ENCODE assay signal across 14 cellular contexts in the genomic region with DNA sequence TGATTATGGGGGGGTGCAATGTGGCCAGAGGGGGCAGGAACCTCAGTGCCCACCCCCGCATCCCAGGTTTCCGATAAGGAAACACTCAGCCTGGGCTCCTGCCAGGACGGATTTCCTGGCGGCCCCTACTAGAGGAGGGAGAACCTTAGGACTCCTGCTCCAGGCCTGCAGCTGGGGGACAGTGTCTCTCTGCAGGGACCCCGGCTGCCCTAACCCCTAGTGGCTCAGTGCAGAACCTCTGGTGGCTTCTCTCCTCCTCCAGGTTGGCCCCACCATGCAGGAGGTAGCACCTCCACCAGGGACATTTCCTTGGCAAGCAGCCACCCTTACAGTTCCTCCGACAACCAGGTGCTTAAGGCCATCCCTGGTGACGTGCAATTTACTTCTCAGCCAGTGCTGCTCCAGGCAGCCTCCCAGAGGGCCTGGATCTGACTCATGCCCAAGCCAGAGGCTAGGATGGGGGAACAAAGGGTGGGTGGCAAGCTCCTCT. TPM values are rescaled to one million over a fixed set of nuclear protein-coding genes. Genes with fewer than 3 reads are reported as not detected.
A peak's percentile ranks its signal among the peaks of the same experiment; 100 is the strongest.
DNase-seq lines count a peak whose midpoint lies in the region; ATAC-seq and TF ChIP-seq lines count a peak whose summit lies in the region.
"Had no signal": no experiment of that assay in that cellular context is flagged by ENCODE, and none has a peak within 500 bp of the region (broad histone marks: within the 10 kb centered on the region; RNA-seq: fewer than 3 reads in every experiment).

No MANE protein-coding gene starts in this region.

- CTCF ChIA-PET in HEK293T (lab: Yijun Ruan, JAX), result no interaction called here

- no peak overlapping the region for H3K27ac Mint-ChIP-seq in immature natural killer cell
- H3K27ac Mint-ChIP-seq: activated naive CD8-positive, alpha-beta T cell treated with anti-CD3 and anti-CD28 coated beads, Interleukin-2, amount 50 U/mL, for 24 hours had no signal

- H4K20me1 ChIP-seq in DOHH2 (ENCODE audit: control insufficient read depth, insufficient read depth, low read depth, low read length), result peaks cover 17% of the 10 kb centered on the region

- H3K4me2 ChIP-seq in DOHH2 (ENCODE audit: low read length), result no peak overlapping the region

- no peaks in the 10 kb centered on the region for H3K27me3 ChIP-seq in DOHH2 (ENCODE audit: control insufficient read depth, low read length)
- no peaks in the 10 kb centered on the region for H3K27me3 ChIP-seq in body of pancreas
- no peaks in the 10 kb centered on the region for H3K27me3 ChIP-seq in upper lobe of right lung
- H3K27me3 ChIP-seq: upper lobe of left lung had no signal

- DNase-seq in NCI-H1436 (lab: John Stamatoyannopoulos, UW), result peak; percentile 95
- peak in 3 of 4 donors; percentile 50 to 58 (median 52) for DNase-seq in body of pancreas
- no peak for DNase-seq in mucosa of descending colon
- DNase-seq in upper lobe of right lung, result no peak
- no peak for DNase-seq in immature natural killer cell
- no peak for DNase-seq in HEK293T (ENCODE audit: extremely low spot score)
- DNase-seq: activated naive CD8-positive, alpha-beta T cell treated with anti-CD3 and anti-CD28 coated beads, Interleukin-2, amount 50 U/mL, for 24 hours; DND-41; Kasumi-1; stimulated activated CD4-positive, alpha-beta T cell treated with anti-CD3 and anti-CD28 coated beads, Interleukin-2, amount 100 ng/mL, for 48 hours; upper lobe of left lung had no signal

- no peaks in the 10 kb centered on the region for H3K9me3 Mint-ChIP-seq in immature natural killer cell
- H3K9me3 Mint-ChIP-seq: activated naive CD8-positive, alpha-beta T cell treated with anti-CD3 and anti-CD28 coated beads, Interleukin-2, amount 50 U/mL, for 24 hours had no signal

- H3F3A ChIP-seq in DOHH2 (ENCODE audit: control insufficient read depth, insufficient read depth), result peaks cover 44% of the 10 kb centered on the region

- POLR2A ChIA-PET in HEK293T (lab: Yijun Ruan, JAX), result no interaction called here

- H3K36me3 Mint-ChIP-seq in immature natural killer cell, result no peaks in the 10 kb centered on the region

- H3K9me3 ChIP-seq in DOHH2 (ENCODE audit: control insufficient read depth, insufficient read depth, low read length), result no peaks in the 10 kb centered on the region
- H3K9me3 ChIP-seq in body of pancreas, result no peaks in the 10 kb centered on the region
- H3K9me3 ChIP-seq in mucosa of descending colon, result no peaks in the 10 kb centered on the region
- no peaks in the 10 kb centered on the region for H3K9me3 ChIP-seq in upper lobe of right lung
- H3K9me3 ChIP-seq: upper lobe of left lung had no signal

- H3K36me3 ChIP-seq in DOHH2 (ENCODE audit: control insufficient read depth, low read length) (peaks cover 91% of the 10 kb centered on the region), body of pancreas (replicated peaks in 1 of 2; ENCODE audit: insufficient read depth in 1 of 2, low read depth in 2 of 2) (no peaks in the 10 kb centered on the region), mucosa of descending colon (ENCODE audit: low read depth) (no peaks in the 10 kb centered on the region), upper lobe of right lung (no peaks in the 10 kb centered on the region)

- H3K27me3 Mint-ChIP-seq in immature natural killer cell (ENCODE audit: low read depth in 3 of 3), result peaks cover 0 to 4% (median 2%) of the 10 kb centered on the region in 3 donors

- ATAC-seq in body of pancreas (peak; percentile 49), mucosa of descending colon (peak; percentile 57), HG02884 (IDR thresholded peaks at IDR 0.05; ENCODE audit: unreplicated experiment) (no peak), upper lobe of right lung (no peak)
- ATAC-seq: activated naive CD8-positive, alpha-beta T cell treated with anti-CD3 and anti-CD28 coated beads, Interleukin-2, amount 50 U/mL, for 24 hours had no signal

- H3K4me1 Mint-ChIP-seq in immature natural killer cell, result no peaks in the 10 kb centered on the region
- H3K4me1 Mint-ChIP-seq: activated naive CD8-positive, alpha-beta T cell treated with anti-CD3 and anti-CD28 coated beads, Interleukin-2, amount 50 U/mL, for 24 hours had no signal

- no peaks in the 10 kb centered on the region for H3K9me2 ChIP-seq in DOHH2 (replicated peaks; ENCODE audit: control insufficient read depth, low read length)

- H3K79me2 ChIP-seq in DOHH2 (ENCODE audit: control insufficient read depth, low read length), result peaks cover 46% of the 10 kb centered on the region

- TF ChIP-seq POLR2A in body of pancreas (IDR thresholded peaks at IDR 0.05), result no peak

- intact Hi-C loops in body of pancreas (cut with DNase I), result no loop called here
- intact Hi-C loops in mucosa of descending colon (cut with DNase I, micrococcal nuclease), result no loop called here
- intact Hi-C loops in upper lobe of right lung (cut with DNase I), result no loop called here

- H3K4me1 ChIP-seq in DOHH2 (ENCODE audit: control insufficient read depth, low read length) (peaks cover 46% of the 10 kb centered on the region), body of pancreas (no peaks in the 10 kb centered on the region), mucosa of descending colon (ENCODE audit: low read depth) (no peaks in the 10 kb centered on the region), upper lobe of right lung (peaks cover 7% of the 10 kb centered on the region)

- peak overlapping the region; percentile 0; the same call in 1 of the 2 replicates for H3K27ac ChIP-seq in DOHH2 (ENCODE audit: low read depth, low read length)
- H3K27ac ChIP-seq in body of pancreas, result peak overlapping the region in 2 of 4 donors; percentile 30
- H3K27ac ChIP-seq in upper lobe of right lung, result no peak overlapping the region

- WGBS in body of pancreas, 2 donors, result 66% methylated on average over 7 of the region's 7 CpGs; no CpG with 5 or more reads in 1 of the 2 donors

- TF ChIP-seq CTCF in DOHH2 (IDR thresholded peaks at IDR 0.05; ENCODE audit: low read depth, low read length, poor library complexity, severe bottlenecking), result peak; percentile 19
- TF ChIP-seq CTCF in body of pancreas (IDR thresholded peaks at IDR 0.05), result peak in 2 of 7 experiments; percentile 3 to 15
- TF ChIP-seq CTCF in mucosa of descending colon (IDR thresholded peaks at IDR 0.05), result no peak
- no peak for TF ChIP-seq CTCF in upper lobe of right lung (IDR thresholded peaks at IDR 0.05)

- no peak overlapping the region for H3K4me3 Mint-ChIP-seq in immature natural killer cell
- H3K4me3 Mint-ChIP-seq: activated naive CD8-positive, alpha-beta T cell treated with anti-CD3 and anti-CD28 coated beads, Interleukin-2, amount 50 U/mL, for 24 hours had no signal

- H3K4me3 ChIP-seq in DOHH2 (ENCODE audit: low read length) (no peak overlapping the region), body of pancreas (no peak overlapping the region), mucosa of descending colon (no peak overlapping the region), upper lobe of right lung (no peak overlapping the region)
- H3K4me3 ChIP-seq: upper lobe of left lung had no signal

TF ChIP-seq in HEK293T, 16 proteins besides CTCF, POLR2A, EP300 and RAD21:
- no peak for TF ChIP-seq NFRKB (IDR thresholded peaks at IDR 0.05)
- no peak for TF ChIP-seq SP1 (IDR thresholded peaks at IDR 0.05)
- no peak for TF ChIP-seq FOXA1 (IDR thresholded peaks at IDR 0.05)
- no peak for TF ChIP-seq CTBP1 (IDR thresholded peaks at IDR 0.05; ENCODE audit: borderline replicate concordance)
- TF ChIP-seq TARDBP (IDR thresholded peaks at IDR 0.05), result no peak

RNA-seq across cellular contexts. Expression of gene SH2B2, which starts 31.9 kb away (rescaled TPM):
- total RNA-seq in body of pancreas, result 1 to 10 TPM; 1.0 to 6.3 TPM
- 1 to 10 TPM; 2.3 to 3.7 (median 2.7) TPM for total RNA-seq in mucosa of descending colon
- total RNA-seq in upper lobe of right lung, result 13.2 TPM
- 1 to 10 TPM in 1 of 3 donors, not detected in 2; 1.1 TPM for polyA plus RNA-seq in immature natural killer cell

RNA-seq across cellular contexts. Expression of gene SPDYE6, which starts 37.7 kb away (rescaled TPM):
- total RNA-seq in body of pancreas (not detected), mucosa of descending colon (not detected), upper lobe of right lung (not detected)
- polyA plus RNA-seq in immature natural killer cell, result under 1 TPM in 1 of 3 donors, not detected in 2; 0.97 TPM
- total RNA-seq: fibroblast of lung, upper lobe of left lung had no signal
- polyA plus RNA-seq: fibroblast of lung had no signal

Comparison
In these comparisons a context has a peak if more than half of its experiments do, and no peak if none do; other contexts are left out.
1. DNase-seq: peak in NCI-H1436 (single experiment) and body of pancreas (3 of 4); none in mucosa of descending colon (0 of 3), upper lobe of right lung (single experiment), immature natural killer cell (0 of 3) and HEK293T (single experiment).
2. ATAC-seq: peak in body of pancreas (single experiment) and mucosa of descending colon (single experiment); none in HG02884 (single experiment) and upper lobe of right lung (single experiment).